ENCODE assay signal across 1 cellular context in the genomic region with DNA sequence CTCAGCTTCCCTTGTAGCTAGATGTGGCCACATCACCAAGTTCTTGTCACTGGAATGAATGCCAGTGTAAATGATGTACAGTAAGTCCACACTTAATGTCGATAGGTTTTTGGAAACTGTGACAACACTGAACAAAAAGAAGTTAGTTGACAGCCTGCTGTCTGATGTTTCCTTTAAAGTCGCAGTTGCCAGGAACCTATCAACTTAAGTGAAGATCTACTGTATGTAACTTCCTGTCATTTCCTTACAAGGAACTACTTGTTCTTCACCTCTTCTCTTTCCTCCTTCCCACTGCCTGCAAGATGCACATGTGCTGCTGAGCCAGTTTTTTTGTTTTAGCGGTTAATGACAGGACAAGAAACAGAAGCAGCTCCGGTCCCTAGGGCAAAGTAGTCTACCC.
TF ChIP-seq lines count a peak whose summit lies in the region.

No MANE protein-coding gene starts in this region.

TF ChIP-seq in GM23338, 12 proteins besides CTCF, POLR2A, EP300 and RAD21:
- TF ChIP-seq EZH2 (IDR thresholded peaks at IDR 0.05; ENCODE audit: low read depth, unreplicated experiment) (no peak), ZNF114 (CRISPR knock-in tag; IDR thresholded peaks at IDR 0.05) (no peak), STAT1 (IDR thresholded peaks at IDR 0.05; ENCODE audit: unreplicated experiment) (no peak), CREB1 (CRISPR knock-in tag; IDR thresholded peaks at IDR 0.05; ENCODE audit: low read depth) (no peak), EZH2phosphoT487 (IDR thresholded peaks at IDR 0.05; ENCODE audit: unreplicated experiment) (no peak), POLR2AphosphoS5 (IDR thresholded peaks at IDR 0.05; ENCODE audit: low read depth) (no peak), JUNB (IDR thresholded peaks at IDR 0.05; ENCODE audit: unreplicated experiment) (no peak), ZNF331 (CRISPR knock-in tag; IDR thresholded peaks at IDR 0.05; ENCODE audit: low read depth) (no peak), NANOG (IDR thresholded peaks at IDR 0.05; ENCODE audit: borderline replicate concordance) (no peak)
- TF ChIP-seq, protein P1, sequence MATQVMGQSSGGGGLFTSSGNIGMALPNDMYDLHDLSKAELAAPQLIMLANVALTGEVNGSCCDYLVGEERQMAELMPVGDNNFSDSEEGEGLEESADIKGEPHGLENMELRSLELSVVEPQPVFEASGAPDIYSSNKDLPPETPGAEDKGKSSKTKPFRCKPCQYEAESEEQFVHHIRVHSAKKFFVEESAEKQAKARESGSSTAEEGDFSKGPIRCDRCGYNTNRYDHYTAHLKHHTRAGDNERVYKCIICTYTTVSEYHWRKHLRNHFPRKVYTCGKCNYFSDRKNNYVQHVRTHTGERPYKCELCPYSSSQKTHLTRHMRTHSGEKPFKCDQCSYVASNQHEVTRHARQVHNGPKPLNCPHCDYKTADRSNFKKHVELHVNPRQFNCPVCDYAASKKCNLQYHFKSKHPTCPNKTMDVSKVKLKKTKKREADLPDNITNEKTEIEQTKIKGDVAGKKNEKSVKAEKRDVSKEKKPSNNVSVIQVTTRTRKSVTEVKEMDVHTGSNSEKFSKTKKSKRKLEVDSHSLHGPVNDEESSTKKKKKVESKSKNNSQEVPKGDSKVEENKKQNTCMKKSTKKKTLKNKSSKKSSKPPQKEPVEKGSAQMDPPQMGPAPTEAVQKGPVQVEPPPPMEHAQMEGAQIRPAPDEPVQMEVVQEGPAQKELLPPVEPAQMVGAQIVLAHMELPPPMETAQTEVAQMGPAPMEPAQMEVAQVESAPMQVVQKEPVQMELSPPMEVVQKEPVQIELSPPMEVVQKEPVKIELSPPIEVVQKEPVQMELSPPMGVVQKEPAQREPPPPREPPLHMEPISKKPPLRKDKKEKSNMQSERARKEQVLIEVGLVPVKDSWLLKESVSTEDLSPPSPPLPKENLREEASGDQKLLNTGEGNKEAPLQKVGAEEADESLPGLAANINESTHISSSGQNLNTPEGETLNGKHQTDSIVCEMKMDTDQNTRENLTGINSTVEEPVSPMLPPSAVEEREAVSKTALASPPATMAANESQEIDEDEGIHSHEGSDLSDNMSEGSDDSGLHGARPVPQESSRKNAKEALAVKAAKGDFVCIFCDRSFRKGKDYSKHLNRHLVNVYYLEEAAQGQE (IDR thresholded peaks at IDR 0.05; ENCODE audit: unreplicated experiment) = no peak
- TF ChIP-seq, protein P2, sequence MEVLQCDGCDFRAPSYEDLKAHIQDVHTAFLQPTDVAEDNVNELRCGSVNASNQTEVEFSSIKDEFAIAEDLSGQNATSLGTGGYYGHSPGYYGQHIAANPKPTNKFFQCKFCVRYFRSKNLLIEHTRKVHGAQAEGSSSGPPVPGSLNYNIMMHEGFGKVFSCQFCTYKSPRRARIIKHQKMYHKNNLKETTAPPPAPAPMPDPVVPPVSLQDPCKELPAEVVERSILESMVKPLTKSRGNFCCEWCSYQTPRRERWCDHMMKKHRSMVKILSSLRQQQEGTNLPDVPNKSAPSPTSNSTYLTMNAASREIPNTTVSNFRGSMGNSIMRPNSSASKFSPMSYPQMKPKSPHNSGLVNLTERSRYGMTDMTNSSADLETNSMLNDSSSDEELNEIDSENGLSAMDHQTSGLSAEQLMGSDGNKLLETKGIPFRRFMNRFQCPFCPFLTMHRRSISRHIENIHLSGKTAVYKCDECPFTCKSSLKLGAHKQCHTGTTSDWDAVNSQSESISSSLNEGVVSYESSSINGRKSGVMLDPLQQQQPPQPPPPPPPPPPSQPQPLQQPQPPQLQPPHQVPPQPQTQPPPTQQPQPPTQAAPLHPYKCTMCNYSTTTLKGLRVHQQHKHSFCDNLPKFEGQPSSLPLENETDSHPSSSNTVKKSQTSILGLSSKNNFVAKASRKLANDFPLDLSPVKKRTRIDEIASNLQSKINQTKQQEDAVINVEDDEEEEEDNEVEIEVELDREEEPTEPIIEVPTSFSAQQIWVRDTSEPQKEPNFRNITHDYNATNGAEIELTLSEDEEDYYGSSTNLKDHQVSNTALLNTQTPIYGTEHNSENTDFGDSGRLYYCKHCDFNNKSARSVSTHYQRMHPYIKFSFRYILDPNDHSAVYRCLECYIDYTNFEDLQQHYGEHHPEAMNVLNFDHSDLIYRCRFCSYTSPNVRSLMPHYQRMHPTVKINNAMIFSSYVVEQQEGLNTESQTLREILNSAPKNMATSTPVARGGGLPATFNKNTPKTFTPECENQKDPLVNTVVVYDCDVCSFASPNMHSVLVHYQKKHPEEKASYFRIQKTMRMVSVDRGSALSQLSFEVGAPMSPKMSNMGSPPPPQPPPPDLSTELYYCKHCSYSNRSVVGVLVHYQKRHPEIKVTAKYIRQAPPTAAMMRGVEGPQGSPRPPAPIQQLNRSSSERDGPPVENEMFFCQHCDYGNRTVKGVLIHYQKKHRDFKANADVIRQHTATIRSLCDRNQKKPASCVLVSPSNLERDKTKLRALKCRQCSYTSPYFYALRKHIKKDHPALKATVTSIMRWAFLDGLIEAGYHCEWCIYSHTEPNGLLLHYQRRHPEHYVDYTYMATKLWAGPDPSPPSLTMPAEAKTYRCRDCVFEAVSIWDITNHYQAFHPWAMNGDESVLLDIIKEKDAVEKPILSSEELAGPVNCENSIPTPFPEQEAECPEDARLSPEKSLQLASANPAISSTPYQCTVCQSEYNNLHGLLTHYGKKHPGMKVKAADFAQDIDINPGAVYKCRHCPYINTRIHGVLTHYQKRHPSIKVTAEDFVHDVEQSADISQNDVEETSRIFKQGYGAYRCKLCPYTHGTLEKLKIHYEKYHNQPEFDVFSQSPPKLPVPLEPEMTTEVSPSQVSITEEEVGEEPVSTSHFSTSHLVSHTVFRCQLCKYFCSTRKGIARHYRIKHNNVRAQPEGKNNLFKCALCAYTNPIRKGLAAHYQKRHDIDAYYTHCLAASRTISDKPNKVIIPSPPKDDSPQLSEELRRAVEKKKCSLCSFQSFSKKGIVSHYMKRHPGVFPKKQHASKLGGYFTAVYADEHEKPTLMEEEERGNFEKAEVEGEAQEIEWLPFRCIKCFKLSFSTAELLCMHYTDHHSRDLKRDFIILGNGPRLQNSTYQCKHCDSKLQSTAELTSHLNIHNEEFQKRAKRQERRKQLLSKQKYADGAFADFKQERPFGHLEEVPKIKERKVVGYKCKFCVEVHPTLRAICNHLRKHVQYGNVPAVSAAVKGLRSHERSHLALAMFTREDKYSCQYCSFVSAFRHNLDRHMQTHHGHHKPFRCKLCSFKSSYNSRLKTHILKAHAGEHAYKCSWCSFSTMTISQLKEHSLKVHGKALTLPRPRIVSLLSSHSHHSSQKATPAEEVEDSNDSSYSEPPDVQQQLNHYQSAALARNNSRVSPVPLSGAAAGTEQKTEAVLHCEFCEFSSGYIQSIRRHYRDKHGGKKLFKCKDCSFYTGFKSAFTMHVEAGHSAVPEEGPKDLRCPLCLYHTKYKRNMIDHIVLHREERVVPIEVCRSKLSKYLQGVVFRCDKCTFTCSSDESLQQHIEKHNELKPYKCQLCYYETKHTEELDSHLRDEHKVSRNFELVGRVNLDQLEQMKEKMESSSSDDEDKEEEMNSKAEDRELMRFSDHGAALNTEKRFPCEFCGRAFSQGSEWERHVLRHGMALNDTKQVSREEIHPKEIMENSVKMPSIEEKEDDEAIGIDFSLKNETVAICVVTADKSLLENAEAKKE (CRISPR knock-in tag; IDR thresholded peaks at IDR 0.05) = no peak
- TF ChIP-seq, protein P3, sequence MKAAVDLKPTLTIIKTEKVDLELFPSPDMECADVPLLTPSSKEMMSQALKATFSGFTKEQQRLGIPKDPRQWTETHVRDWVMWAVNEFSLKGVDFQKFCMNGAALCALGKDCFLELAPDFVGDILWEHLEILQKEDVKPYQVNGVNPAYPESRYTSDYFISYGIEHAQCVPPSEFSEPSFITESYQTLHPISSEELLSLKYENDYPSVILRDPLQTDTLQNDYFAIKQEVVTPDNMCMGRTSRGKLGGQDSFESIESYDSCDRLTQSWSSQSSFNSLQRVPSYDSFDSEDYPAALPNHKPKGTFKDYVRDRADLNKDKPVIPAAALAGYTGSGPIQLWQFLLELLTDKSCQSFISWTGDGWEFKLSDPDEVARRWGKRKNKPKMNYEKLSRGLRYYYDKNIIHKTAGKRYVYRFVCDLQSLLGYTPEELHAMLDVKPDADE (IDR thresholded peaks at IDR 0.05) = no peak
